8 cellular contexts compared by ENCODE assay signal in the genomic region with DNA sequence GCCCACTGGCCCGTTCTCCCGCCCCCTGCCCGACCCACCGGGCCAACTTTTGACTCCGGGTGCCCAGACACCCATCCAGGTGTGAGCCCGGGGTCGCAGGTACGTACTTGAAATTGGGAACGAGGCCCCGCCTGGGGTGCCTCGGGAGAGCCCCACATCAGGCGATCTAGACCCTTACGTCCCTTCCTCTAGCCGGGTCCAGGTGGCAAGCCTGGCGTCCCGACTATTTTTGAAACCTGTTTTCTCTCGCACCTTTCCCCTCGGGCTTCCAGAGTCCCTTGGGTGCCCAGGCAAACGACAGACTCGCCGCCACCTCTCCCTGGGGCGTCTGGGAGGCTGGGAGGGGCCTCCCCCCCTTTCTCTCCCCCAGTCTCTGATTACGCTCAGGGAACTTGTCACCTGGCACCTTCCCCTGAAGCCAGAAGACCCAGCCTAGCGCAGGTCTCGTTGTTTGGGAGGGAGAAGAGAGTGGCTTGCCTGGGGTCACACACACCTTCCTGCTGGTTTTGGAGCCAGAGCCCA. TPM values are rescaled to one million over a fixed set of nuclear protein-coding genes. Genes with fewer than 3 reads are reported as not detected.
DNase-seq lines count a peak whose midpoint lies in the region; ATAC-seq, FAIRE-seq and TF ChIP-seq lines count a peak whose summit lies in the region.

No MANE protein-coding gene starts in this region.

- 2 to 3% methylated on average over 25 of the region's 25 CpGs for WGBS in pancreas, 2 donors

- H3K9me1 ChIP-seq in endothelial cell of umbilical vein (replicated peaks; ENCODE audit: control insufficient read depth, extremely low read depth, insufficient read depth, low read length), result no peaks in the 10 kb centered on the region

- peaks cover 36% of the 10 kb centered on the region for H3K79me2 ChIP-seq in PC-3 (ENCODE audit: low read length)
- H3K79me2 ChIP-seq in endothelial cell of umbilical vein (ENCODE audit: control insufficient read depth, insufficient read depth, low read length), result peaks cover 2% of the 10 kb centered on the region

- POLR2A ChIA-PET in PC-3 (lab: Charles Lee; ENCODE audit: unreplicated experiment), result no interaction called here
- POLR2A ChIA-PET in endothelial cell of umbilical vein (lab: Charles Lee), result interaction anchor here (0.6 kb wide), 1 partner anchor 257 kb away, joined by 4 read pairs; no protein-coding TSS in a partner anchor

- ATAC-seq in PC-3, result peak; percentile 27
- peak; percentile 69 to 76 (median 74) for ATAC-seq in pancreas
- ATAC-seq in GM19397 (IDR thresholded peaks at IDR 0.05; ENCODE audit: unreplicated experiment), result no peak

- CTCF ChIA-PET in PC-3 (lab: Charles Lee), result no interaction called here
- CTCF ChIA-PET in endothelial cell of umbilical vein (lab: Charles Lee), result interaction anchor here (1.2 kb wide), 1 partner anchor 28 kb away, joined by 9 read pairs; no protein-coding TSS in a partner anchor

- H3K9me3 ChIP-seq in PC-3 (ENCODE audit: low read length), result no peaks in the 10 kb centered on the region
- H3K9me3 ChIP-seq in endothelial cell of umbilical vein (replicated peaks; ENCODE audit: control insufficient read depth, insufficient read depth, low read length), result no peaks in the 10 kb centered on the region
- H3K9me3 ChIP-seq in pancreas, result no peaks in the 10 kb centered on the region

- H3F3A ChIP-seq in PC-3 (ENCODE audit: low read length, unreplicated experiment), result no peaks in the 10 kb centered on the region

- peak overlapping the region; percentile 92 for H3K4me2 ChIP-seq in PC-3 (ENCODE audit: low read length)
- peak overlapping the region; percentile 67 for H3K4me2 ChIP-seq in endothelial cell of umbilical vein (ENCODE audit: insufficient read depth, low read length)

- no peak for TF ChIP-seq POLR2A in endothelial cell of umbilical vein (IDR thresholded peaks at IDR 0.05; ENCODE audit: low read depth, low read length)

- H3K4me3 ChIP-seq in GM06990 (replicated peaks; ENCODE audit: low read depth, low read length) (peak overlapping the region; percentile 78), PC-3 (ENCODE audit: low read length) (peak overlapping the region; percentile 81), endothelial cell of umbilical vein (replicated peaks in 1 of 3; ENCODE audit: insufficient read depth in 1 of 3, low read depth in 1 of 3, low read length in 3 of 3) (peak overlapping the region; percentile 65 to 80 (median 75)), pancreas (peak overlapping the region; percentile 87 to 98 (median 96))

- H4K20me1 ChIP-seq in PC-3 (ENCODE audit: low read length) (peaks cover 7% of the 10 kb centered on the region; the same call in 1 of the 2 replicates), endothelial cell of umbilical vein (replicated peaks; ENCODE audit: control insufficient read depth, extremely low read depth, insufficient read depth, low read length) (no peaks in the 10 kb centered on the region)

- H3K4me1 ChIP-seq in PC-3 (ENCODE audit: insufficient read depth, low read length) (peaks cover 10% of the 10 kb centered on the region), endothelial cell of umbilical vein (ENCODE audit: control insufficient read depth, extremely low read depth, insufficient read depth, low read length) (peaks cover 14% of the 10 kb centered on the region), pancreas (peaks cover 18 to 38% (median 25%) of the 10 kb centered on the region in 3 donors)

- dilution Hi-C loops in endothelial cell of umbilical vein (cut with MboI; ENCODE audit: extremely low pct_ligation_motif_present, low sequenced_read_pairs), result no loop called here

- peak overlapping the region; percentile 77 for H2AFZ ChIP-seq in PC-3 (ENCODE audit: low read length)
- peak overlapping the region; percentile 63 for H2AFZ ChIP-seq in endothelial cell of umbilical vein (ENCODE audit: low read depth, low read length)

- intact Hi-C loops in PC-3 (cut with micrococcal nuclease), result no loop called here
- intact Hi-C loops in endothelial cell of umbilical vein (cut with micrococcal nuclease), result loop anchor here (5.0 kb wide), 1 partner anchor 253 kb away; no protein-coding TSS in a partner anchor
- intact Hi-C loops in pancreas (cut with DNase I), result no loop called here

- DNase-seq in GM06990 (ENCODE audit: extremely low read depth, insufficient read length), result no peak
- DNase-seq in PC-3, result peak; percentile 18
- DNase-seq in endothelial cell of umbilical vein (ENCODE audit: low read depth, low spot score), result no peak
- peak; percentile 74 to 87 (median 80) for DNase-seq in pancreas
- no peak for DNase-seq in ecto neural progenitor cell (ENCODE audit: low spot score)
- DNase-seq in germinal center (ENCODE audit: low spot score), result no peak
- no peak for DNase-seq in NK-92 (lab: John Stamatoyannopoulos, UW; ENCODE audit: unreplicated experiment)

- peak overlapping the region; percentile 80 for H3K9ac ChIP-seq in PC-3 (ENCODE audit: low read length)
- H3K9ac ChIP-seq in endothelial cell of umbilical vein (replicated peaks; ENCODE audit: extremely low read depth, insufficient read depth, low read length), result peak overlapping the region; percentile 68

- H3K36me3 ChIP-seq in GM06990 (ENCODE audit: control insufficient read depth, insufficient read depth, low read length), result no peaks in the 10 kb centered on the region
- no peaks in the 10 kb centered on the region for H3K36me3 ChIP-seq in PC-3 (ENCODE audit: low read depth, low read length)
- no peaks in the 10 kb centered on the region for H3K36me3 ChIP-seq in endothelial cell of umbilical vein (ENCODE audit: control insufficient read depth in 2 of 2, extremely low read depth in 1 of 2, insufficient read depth in 2 of 2, low read length in 2 of 2)
- no peaks in the 10 kb centered on the region for H3K36me3 ChIP-seq in pancreas

- H3K27me3 ChIP-seq in GM06990 (replicated peaks; ENCODE audit: control insufficient read depth, insufficient read depth, low read length) (no peaks in the 10 kb centered on the region), PC-3 (ENCODE audit: low read length) (no peaks in the 10 kb centered on the region), endothelial cell of umbilical vein (ENCODE audit: control insufficient read depth in 2 of 2, insufficient read depth in 2 of 2, low read length in 2 of 2) (no peaks in the 10 kb centered on the region), pancreas (no peaks in the 10 kb centered on the region)

- H3K27ac ChIP-seq in PC-3 (ENCODE audit: low read length) (no peak overlapping the region), endothelial cell of umbilical vein (ENCODE audit: insufficient read depth, low read depth, low read length) (peak overlapping the region; percentile 23), pancreas (peak overlapping the region; percentile 78 to 91 (median 83))

- no peak for TF ChIP-seq CTCF in GM06990 (IDR thresholded peaks at IDR 0.05; ENCODE audit: insufficient read depth, low read length, poor library complexity, severe bottlenecking)
- no peak for TF ChIP-seq CTCF in PC-3 (conservative IDR thresholded peaks at IDR 0.05; ENCODE audit: low read depth, low read length)
- TF ChIP-seq CTCF in endothelial cell of umbilical vein (IDR thresholded peaks at IDR 0.05; ENCODE audit: extremely low read depth in 1 of 2, insufficient read depth in 1 of 2, low read depth in 1 of 2, low read length in 2 of 2), result no peak
- no peak for TF ChIP-seq CTCF in pancreas (IDR thresholded peaks at IDR 0.05)

- no peak for FAIRE-seq in endothelial cell of umbilical vein (lab: Jason Lieb, UNC)
- no peak for FAIRE-seq in pancreas (lab: Jason Lieb, UNC)

- H3K9me2 ChIP-seq in PC-3 (replicated peaks; ENCODE audit: low read length), result no peaks in the 10 kb centered on the region

- TSS peak; percentile 50 for BruUV-seq in PC-3 (replicated peaks; lab: Mats Ljungman, UMichigan)
- TSS peak; percentile 16 for BruUV-seq in endothelial cell of umbilical vein (replicated peaks; lab: Mats Ljungman, UMichigan)

TF ChIP-seq in endothelial cell of umbilical vein, 7 proteins besides CTCF, POLR2A, EP300 and RAD21:
- TF ChIP-seq JUN (IDR thresholded peaks at IDR 0.05; ENCODE audit: borderline replicate concordance, insufficient read depth, insufficient read length, low read depth) (no peak), POLR2AphosphoS5 (IDR thresholded peaks at IDR 0.05; ENCODE audit: insufficient read depth, low read depth, low read length) (no peak), EZH2 (IDR thresholded peaks at IDR 0.05; ENCODE audit: borderline replicate concordance, low read depth, low read length, severe bottlenecking) (no peak), GATA2 (IDR thresholded peaks at IDR 0.05; ENCODE audit: insufficient read depth, insufficient read length, low read depth, low read length) (no peak), MYC (IDR thresholded peaks at IDR 0.05; ENCODE audit: low read depth, low read length) (no peak), FOS (IDR thresholded peaks at IDR 0.05; ENCODE audit: borderline replicate concordance, insufficient read depth, low read length) (no peak)
- TF ChIP-seq, protein P1, sequence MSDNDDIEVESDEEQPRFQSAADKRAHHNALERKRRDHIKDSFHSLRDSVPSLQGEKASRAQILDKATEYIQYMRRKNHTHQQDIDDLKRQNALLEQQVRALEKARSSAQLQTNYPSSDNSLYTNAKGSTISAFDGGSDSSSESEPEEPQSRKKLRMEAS (IDR thresholded peaks at IDR 0.05; ENCODE audit: insufficient read depth, insufficient read length), result no peak

RNA-seq across cellular contexts. Expression of a gene that starts 0.9 kb away (rescaled TPM):
- 26.5 and 31.6 TPM in 2 replicates for total RNA-seq in PC-3 (2014; rRNA removed)
- total RNA-seq in endothelial cell of umbilical vein, result 20.8 and 24.7 TPM in 2 replicates
- 23.1 and 23.6 TPM in 2 replicates for polyA plus RNA-seq in endothelial cell of umbilical vein
- polyA plus RNA-seq in endothelial cell of umbilical vein (2011; cell fraction: cytosol; rRNA removed), result 22.0 and 22.9 TPM in 2 replicates
- 27.0 and 29.1 TPM in 2 replicates for polyA plus RNA-seq in endothelial cell of umbilical vein (2011; cell fraction: nucleus; rRNA removed)
- 13.5 and 14.5 TPM in 2 replicates for polyA plus RNA-seq in endothelial cell of umbilical vein (2012)
- 19.0 and 19.5 TPM in 2 replicates for polyA minus RNA-seq in endothelial cell of umbilical vein
- 12.2 TPM for polyA minus RNA-seq in endothelial cell of umbilical vein (2011; cell fraction: cytosol; rRNA and poly(A)+ RNA removed)
- 8.3 and 8.6 TPM in 2 replicates for polyA minus RNA-seq in endothelial cell of umbilical vein (2011; cell fraction: nucleus; rRNA and poly(A)+ RNA removed)
- 10 to 100 TPM; 21.0 to 25.9 (median 23.6) TPM for total RNA-seq in pancreas
- 10 to 100 TPM; 27.1 to 71.9 TPM for polyA plus RNA-seq in pancreas

Comparison
In these comparisons a context has a peak if more than half of its experiments do, and no peak if none do; other contexts are left out.
1. DNase-seq: peak in PC-3 (single experiment) and pancreas (6 of 6); none in GM06990 (single experiment), endothelial cell of umbilical vein (single experiment), ecto neural progenitor cell (single experiment), germinal center (single experiment) and NK-92 (single experiment).
2. Peak in every context shown above with its lines, with median percentiles within 50 percentile points of each other: H3K4me3 ChIP-seq.